ENCODE assay signal across 1 cellular context in genomic region chr15:90231028-90232017, GRCh38.
TF ChIP-seq lines count a peak whose summit lies in the region.

No MANE protein-coding gene starts in this region.

TF ChIP-seq in K562, 482 proteins besides CTCF, POLR2A, EP300 and RAD21:
- no peak for TF ChIP-seq EP400 (IDR thresholded peaks at IDR 0.05)
- TF ChIP-seq ZBTB26 (CRISPR knock-in tag; IDR thresholded peaks at IDR 0.05), result no peak
- TF ChIP-seq POLR2G (IDR thresholded peaks at IDR 0.05; ENCODE audit: low read depth, low read length), result 0 out of 2 replicates have a peak, but pooled peaks have one; percentile 44
- no peak for TF ChIP-seq KDM1A (IDR thresholded peaks at IDR 0.05)
- no peak for TF ChIP-seq MAFG (tag; conservative IDR thresholded peaks at IDR 0.05)
- no peak for TF ChIP-seq BRF1 (IDR thresholded peaks at IDR 0.05; ENCODE audit: borderline replicate concordance, extremely low read depth, insufficient read length)
- 0 out of 4 replicates have a peak, but pooled peaks of 1 of the 2 experiments have one; percentile 18 for TF ChIP-seq MAZ (CRISPR knock-in tag; conservative IDR thresholded peaks at IDR 0.05 in 1 of 2, IDR thresholded peaks at IDR 0.05 in 1 of 2)
- no peak for TF ChIP-seq ZNF551 (CRISPR knock-in tag; IDR thresholded peaks at IDR 0.05)
- TF ChIP-seq USF1 (CRISPR knock-in tag; IDR thresholded peaks at IDR 0.05), result 0 out of 2 replicates have a peak, but pooled peaks have one; percentile 2
